1 cellular context compared by ENCODE assay signal in the genomic region with DNA sequence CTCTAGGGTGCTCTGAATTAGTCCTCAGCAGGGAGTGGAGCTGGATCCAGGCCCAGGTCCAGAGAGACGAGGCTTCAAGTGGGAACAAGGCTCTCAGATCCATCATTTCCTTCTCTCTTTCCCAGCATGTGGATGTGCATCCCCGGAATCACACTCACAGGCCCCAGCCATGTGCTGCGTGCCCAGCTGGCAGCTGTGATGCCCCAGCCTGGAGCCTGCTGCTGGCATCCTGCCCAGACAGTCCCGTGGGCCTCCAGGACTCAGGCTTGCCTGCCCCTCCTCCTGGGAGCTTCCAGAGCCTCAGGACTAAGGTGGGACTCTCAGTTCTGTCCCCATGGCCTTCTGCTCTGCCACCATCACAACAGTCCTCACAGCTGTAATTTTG.
TF ChIP-seq lines count a peak whose summit lies in the region.

No MANE protein-coding gene starts in this region.

TF ChIP-seq in H1, 55 proteins besides CTCF, POLR2A, EP300 and RAD21:
- TF ChIP-seq RXRA (IDR thresholded peaks at IDR 0.05; ENCODE audit: insufficient read depth, low read depth, low read length) = no peak
- no peak for TF ChIP-seq KDM4A (IDR thresholded peaks at IDR 0.05; ENCODE audit: low read depth, low read length, severe bottlenecking)
- TF ChIP-seq PHF8 (conservative IDR thresholded peaks at IDR 0.05; ENCODE audit: low read depth, low read length) = no peak
- TF ChIP-seq, protein P1, sequence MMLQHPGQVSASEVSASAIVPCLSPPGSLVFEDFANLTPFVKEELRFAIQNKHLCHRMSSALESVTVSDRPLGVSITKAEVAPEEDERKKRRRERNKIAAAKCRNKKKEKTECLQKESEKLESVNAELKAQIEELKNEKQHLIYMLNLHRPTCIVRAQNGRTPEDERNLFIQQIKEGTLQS (IDR thresholded peaks at IDR 0.05; ENCODE audit: insufficient read depth, low read depth, low read length) = no peak
- no peak for TF ChIP-seq JUN (IDR thresholded peaks at IDR 0.05; ENCODE audit: low read depth, low read length)
TF ChIP-seq in H1: peak in this region for 0.
